21 cellular contexts compared by ENCODE assay signal in the genomic region with DNA sequence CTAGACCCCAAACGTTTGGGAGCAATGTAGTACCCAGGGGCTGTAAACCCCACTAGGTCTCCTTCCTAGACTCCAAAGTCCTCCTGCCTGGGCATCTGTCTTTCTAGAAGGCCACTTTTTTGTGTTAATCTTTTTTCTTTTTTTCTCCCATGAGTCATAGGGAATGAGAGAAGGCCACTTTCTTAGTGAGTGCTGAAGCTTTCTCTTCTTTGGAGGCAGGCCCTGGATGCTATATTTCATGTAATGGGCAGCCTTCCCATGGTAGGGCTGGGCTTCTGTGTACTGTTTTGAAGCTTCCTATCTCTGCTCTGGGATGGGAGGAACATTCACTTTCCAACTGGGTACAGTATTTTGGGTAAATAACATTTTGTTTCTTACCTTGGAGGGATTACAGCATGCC. TPM values are rescaled to one million over a fixed set of nuclear protein-coding genes. Genes with fewer than 3 reads are reported as not detected.
DNase-seq lines count a peak whose midpoint lies in the region; ATAC-seq and TF ChIP-seq lines count a peak whose summit lies in the region.
"Had no signal": no experiment of that assay in that cellular context is flagged by ENCODE, and none has a peak within 500 bp of the region (broad histone marks: within the 10 kb centered on the region; RNA-seq: fewer than 3 reads in every experiment).

No MANE protein-coding gene starts in this region.

- H3K4me1 Mint-ChIP-seq in T-helper 17 cell, result peaks cover 15% of the 10 kb centered on the region

- no peak overlapping the region for H3K27ac Mint-ChIP-seq in T-helper 17 cell
- H3K27ac Mint-ChIP-seq: H9 had no signal

- H3K4me3 ChIP-seq in gastrocnemius medialis, result no peak overlapping the region
- H3K4me3 ChIP-seq: K562 had no signal

- TF ChIP-seq CTCF in gastrocnemius medialis (IDR thresholded peaks at IDR 0.05 in 4 of 5, conservative IDR thresholded peaks at IDR 0.05 in 1 of 5), result no peak

- intact Hi-C loops in gastrocnemius medialis (cut with DNase I; ENCODE audit: low total_unique reads), result loop anchor here (10.0 kb wide), 1 partner anchor 933 kb away; the partner anchor contains the start of gene EIF4A2

- peak overlapping the region; percentile 80 to 88 (median 81) for H3K27ac ChIP-seq in gastrocnemius medialis
- H3K27ac ChIP-seq: C4-2B had no signal

- H3K4me1 ChIP-seq in gastrocnemius medialis, result peaks cover 24 to 33% of the 10 kb centered on the region in 2 donors

- H3K9me3 ChIP-seq in T-helper 17 cell (ENCODE audit: control insufficient read depth, low read length, poor library complexity, severe bottlenecking) (no peaks in the 10 kb centered on the region), gastrocnemius medialis (no peaks in the 10 kb centered on the region)
- H3K9me3 ChIP-seq: SK-N-SH had no signal

- DNase-seq in AG20443 (ENCODE audit: low spot score), result peak; percentile 49
- DNase-seq in T-helper 17 cell, result no peak
- peak; percentile 34 for DNase-seq in fibroblast of gingiva (ENCODE audit: low read depth)
- DNase-seq in gastrocnemius medialis, result peak in 1 of 2 donors; percentile 60
- DNase-seq in activated gamma-delta T cell treated with Interleukin-2 at 50 U/mL for 16 hours, result no peak
- DNase-seq in H4 (ENCODE audit: low spot score), result no peak
- DNase-seq: AML-193, DMS79, H9, NCI-H1105 treated with DMSO at 0.1 percent for 48 hours, NCI-H1694 treated with DMSO at 0.1 percent for 48 hours, NCI-H2227 treated with DMSO at 0.1 percent for 48 hours, NCI-H524 treated with DMSO at 0.1 percent for 48 hours, SHP77 treated with DMSO at 0.1 percent for 48 hours, SK-N-SH had no signal

- TF ChIP-seq POLR2A in gastrocnemius medialis (IDR thresholded peaks at IDR 0.05), result no peak

- peak overlapping the region; percentile 2 for H3K4me3 Mint-ChIP-seq in T-helper 17 cell
- H3K4me3 Mint-ChIP-seq: H9 had no signal

- no peaks in the 10 kb centered on the region for H3K27me3 ChIP-seq in gastrocnemius medialis

- in situ Hi-C loops in gastrocnemius medialis (cut with MboI; ENCODE audit: low sequenced_read_pairs in 4 of 4), result loop anchor here in 3 of 4 donors (10.0 to 25.0 kb wide), 5 partner anchors 103 to 1780 kb away; partner anchors contain the start of gene TRA2B (in 1 of the 3)

- H3K36me3 Mint-ChIP-seq in T-helper 17 cell (ENCODE audit: low read depth), result no peaks in the 10 kb centered on the region

- H3K36me3 ChIP-seq in gastrocnemius medialis, result peaks cover 0 to 14% of the 10 kb centered on the region in 2 donors

- peaks cover 4% of the 10 kb centered on the region for H3K27me3 Mint-ChIP-seq in T-helper 17 cell

- no peak for ATAC-seq in T-helper 17 cell
- ATAC-seq in gastrocnemius medialis, result peak; percentile 29 to 48
- ATAC-seq in HG03175 (IDR thresholded peaks at IDR 0.05; ENCODE audit: unreplicated experiment), result no peak
- ATAC-seq in HG02588 (IDR thresholded peaks at IDR 0.05; ENCODE audit: unreplicated experiment), result no peak
- ATAC-seq: K562 had no signal

RNA-seq across cellular contexts. Expression of gene RTP2, which starts 15.2 kb away (rescaled TPM):
- total RNA-seq in T-helper 17 cell (not detected), gastrocnemius medialis (1 to 10 TPM in 3 of 4 donors, not detected in 1; 1.9 to 3.1 (median 2.3) TPM)
- total RNA-seq in H4 (2014; rRNA removed; shearing (Covaris generic)), result not detected in 2 replicates
- total RNA-seq: G401, H9, K562, RPMI7951 had no signal

RNA-seq across cellular contexts. Expression of gene BCL6, which starts 27.7 kb away (rescaled TPM):
- total RNA-seq in T-helper 17 cell (10 to 100 TPM; 25.8 to 29.7 TPM), gastrocnemius medialis (100 to 1,000 TPM; 223 to 363 (median 292) TPM)
- 5.8 and 9.0 TPM in 2 replicates for total RNA-seq in H4 (2014; rRNA removed; shearing (Covaris generic))

RNA-seq across cellular contexts. Expression of gene SST, which starts 47.4 kb away (rescaled TPM):
- total RNA-seq in T-helper 17 cell (not detected), gastrocnemius medialis (not detected)
- not detected in 2 replicates for total RNA-seq in H4 (2014; rRNA removed; shearing (Covaris generic))
- total RNA-seq: G401, H9, K562, RPMI7951 had no signal

Comparison
In these comparisons a context has a peak if more than half of its experiments do, and no peak if none do; other contexts are left out.
1. DNase-seq: peak in AG20443 (single experiment) and fibroblast of gingiva (single experiment); none in T-helper 17 cell (0 of 3), activated gamma-delta T cell treated with Interleukin-2 at 50 U/mL for 16 hours (single experiment) and H4 (single experiment).
2. ATAC-seq: peak in gastrocnemius medialis (2 of 2); none in T-helper 17 cell (single experiment), HG03175 (single experiment) and HG02588 (single experiment).
3. RNA of gene BCL6, which starts 27.7 kb away (total RNA-seq): 223 to 363 TPM in gastrocnemius medialis; 25.8 to 29.7 TPM in T-helper 17 cell and 5.8 to 9.0 TPM in H4; every median in the first group is over 4 times any median in the second.